8 cellular contexts compared by ENCODE assay signal in the genomic region with DNA sequence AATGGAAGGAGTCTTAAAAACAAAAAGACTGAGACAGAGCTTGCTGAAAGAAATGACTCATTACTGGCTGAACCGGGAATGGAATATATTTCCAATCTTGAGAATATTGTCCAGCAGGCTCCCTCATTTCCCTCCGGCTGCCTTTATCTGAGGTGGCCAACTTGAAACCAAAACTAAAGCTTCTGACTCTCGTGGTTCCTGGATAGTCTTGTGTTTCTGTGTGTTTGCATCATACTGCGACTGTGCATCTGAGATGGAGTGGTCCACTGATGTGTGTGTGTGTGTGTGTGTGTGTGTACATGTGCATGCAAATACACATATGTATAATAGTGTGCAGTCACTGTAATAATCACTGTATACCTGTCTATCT.
A peak's percentile ranks its signal among the peaks of the same experiment; 100 is the strongest.
DNase-seq lines count a peak whose midpoint lies in the region; ATAC-seq and TF ChIP-seq lines count a peak whose summit lies in the region.
"Had no signal": no experiment of that assay in that cellular context is flagged by ENCODE, and none has a peak within 500 bp of the region (broad histone marks: within the 10 kb centered on the region; RNA-seq: fewer than 3 reads in every experiment).

No MANE protein-coding gene starts in this region.

- H3K9ac ChIP-seq in skeletal muscle satellite cell (ENCODE audit: low read depth, low read length): no peak overlapping the region

- TF ChIP-seq POLR2A in GM18505 (IDR thresholded peaks at IDR 0.05; ENCODE audit: borderline replicate concordance, extremely low read depth, insufficient read depth, insufficient read length): no peak

- H3K4me3 ChIP-seq in skeletal muscle satellite cell (ENCODE audit: low read length): no peak overlapping the region

- peak overlapping the region; percentile 38 for H3K4me2 ChIP-seq in skeletal muscle satellite cell (ENCODE audit: low read length)

- peaks cover 3% of the 10 kb centered on the region for H3K27me3 ChIP-seq in skeletal muscle satellite cell (ENCODE audit: control insufficient read depth, insufficient read depth, low read length)

- ATAC-seq in GM19395 (IDR thresholded peaks at IDR 0.05; ENCODE audit: unreplicated experiment): peak; percentile 41
- ATAC-seq in esophagus mucosa: peak; percentile 38
- no peak for ATAC-seq in GM18505 (IDR thresholded peaks at IDR 0.05; ENCODE audit: unreplicated experiment)

- no peaks in the 10 kb centered on the region for H3K4me1 ChIP-seq in skeletal muscle satellite cell (ENCODE audit: control insufficient read depth, insufficient read depth, low read length)

- DNase-seq in OCI-M1 (lab: John Stamatoyannopoulos, UW) (peak; percentile 71), epidermal melanocyte (ENCODE audit: insufficient read length, low spot score) (no peak), OCI-M2 (lab: John Stamatoyannopoulos, UW; ENCODE audit: unreplicated experiment) (no peak)
- DNase-seq: effector memory CD4-positive, alpha-beta T cell had no signal

- no peaks in the 10 kb centered on the region for H3K36me3 ChIP-seq in skeletal muscle satellite cell (ENCODE audit: insufficient read depth, low read length)

- H3K9me3 ChIP-seq in skeletal muscle satellite cell (replicated peaks; ENCODE audit: low read length): no peaks in the 10 kb centered on the region
